ENCODE assay signal across 8 cellular contexts in the genomic region with DNA sequence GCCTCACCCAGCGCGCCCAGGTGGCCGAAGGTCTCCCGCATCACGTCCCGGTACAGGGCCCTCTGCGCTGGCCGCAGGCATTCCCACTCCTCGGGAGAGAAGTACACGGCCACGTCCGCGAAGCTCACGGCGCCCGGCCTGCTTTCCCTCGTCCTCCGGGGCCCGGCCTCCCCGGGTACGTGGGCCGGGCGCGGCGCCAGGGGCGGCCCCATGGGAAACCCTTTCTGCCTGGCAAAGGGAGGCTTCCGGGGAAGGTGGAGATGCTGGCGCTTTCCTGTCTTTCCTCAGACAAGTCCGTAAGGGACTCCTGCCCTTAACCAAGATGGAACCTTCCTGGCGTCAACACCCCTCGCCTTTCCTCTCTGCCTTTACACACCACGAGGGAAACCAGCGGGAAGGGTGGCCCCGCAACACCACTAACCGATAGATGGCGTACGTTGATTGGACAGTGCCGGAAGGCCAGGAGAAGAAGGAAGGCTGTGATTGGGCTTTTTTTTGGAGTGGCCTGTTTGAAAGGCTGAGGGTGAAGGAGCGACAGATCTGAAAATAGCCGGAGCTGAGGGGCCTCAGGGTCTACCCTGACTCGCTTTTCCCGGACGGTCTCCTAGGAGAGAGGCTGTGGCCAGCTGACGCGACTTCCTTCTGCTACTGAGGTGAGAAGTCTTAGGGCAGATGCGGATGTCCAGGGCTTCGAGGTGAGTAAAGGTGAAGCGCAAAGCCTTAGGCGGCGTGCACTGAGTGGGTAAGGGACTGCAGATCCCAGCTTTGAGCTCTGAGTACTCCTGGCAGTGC. TPM values are rescaled to one million over a fixed set of nuclear protein-coding genes. Genes with fewer than 3 reads are reported as not detected.
DNase-seq lines count a peak whose midpoint lies in the region; ATAC-seq and TF ChIP-seq lines count a peak whose summit lies in the region.

ZNF785 (minus strand) TSS at position 298 of the 792 bp plus-strand sequence; CDS start at position 212, 86 bp downstream.

- peaks cover 36% of the 10 kb centered on the region for H3K36me3 Mint-ChIP-seq in Caco-2 (ENCODE audit: insufficient read depth, unreplicated experiment)
- H3K36me3 Mint-ChIP-seq in activated T-cell treated with anti-CD3 and anti-CD28 coated beads, Interleukin-2, amount 50 U/mL, for 24 hours (ENCODE audit: low read depth), result peaks cover 67% of the 10 kb centered on the region

- H3K9ac ChIP-seq in HUES48 (ENCODE audit: low read depth, low read length), result peak within 1 kb of the TSS; percentile 84
- peak within 1 kb of the TSS; percentile 95 for H3K9ac ChIP-seq in PC-3 (ENCODE audit: low read length)
- H3K9ac ChIP-seq in mucosa of stomach (ENCODE audit: low read length), result peak within 1 kb of the TSS; percentile 94

- no peaks in the 10 kb centered on the region for H3K9me3 Mint-ChIP-seq in Caco-2 (ENCODE audit: unreplicated experiment)
- no peaks in the 10 kb centered on the region for H3K9me3 Mint-ChIP-seq in activated T-cell treated with anti-CD3 and anti-CD28 coated beads, Interleukin-2, amount 50 U/mL, for 24 hours

- H3K9me3 ChIP-seq in Caco-2, result no peaks in the 10 kb centered on the region
- H3K9me3 ChIP-seq in HUES48 (ENCODE audit: control insufficient read depth, insufficient read depth, low read length), result no peaks in the 10 kb centered on the region
- H3K9me3 ChIP-seq in PC-3 (ENCODE audit: low read length), result no peaks in the 10 kb centered on the region
- H3K9me3 ChIP-seq in mucosa of stomach (ENCODE audit: control insufficient read depth, low read length), result no peaks in the 10 kb centered on the region

- H3K4me3 ChIP-seq in Caco-2 (ENCODE audit: low read depth, low read length) (peak within 1 kb of the TSS; percentile 69), HUES48 (ENCODE audit: low read depth, low read length) (peak within 1 kb of the TSS; percentile 82), PC-3 (ENCODE audit: low read length) (peak within 1 kb of the TSS; percentile 83), mucosa of stomach (ENCODE audit: low read length) (peak within 1 kb of the TSS; percentile 72)

- TF ChIP-seq CTCF in Caco-2 (IDR thresholded peaks at IDR 0.05; ENCODE audit: insufficient read depth in 1 of 2, low read depth in 1 of 2, low read length in 1 of 2, severe bottlenecking in 1 of 2, unreplicated experiment in 1 of 2), result peak in 1 of 2 experiments; percentile 7
- TF ChIP-seq CTCF in PC-3 (conservative IDR thresholded peaks at IDR 0.05; ENCODE audit: low read depth, low read length), result no peak

- peaks cover 2% of the 10 kb centered on the region; the same call in 1 of the 2 replicates for H3K36me3 ChIP-seq in Caco-2 (ENCODE audit: control insufficient read depth, insufficient read depth, low read length)
- peaks cover 35% of the 10 kb centered on the region for H3K36me3 ChIP-seq in HUES48 (ENCODE audit: control insufficient read depth, insufficient read depth, low read length)
- H3K36me3 ChIP-seq in PC-3 (ENCODE audit: low read depth, low read length), result peaks cover 4% of the 10 kb centered on the region; the same call in 1 of the 2 replicates
- no peaks in the 10 kb centered on the region for H3K36me3 ChIP-seq in mucosa of stomach (ENCODE audit: control insufficient read depth, insufficient read depth, low read length)

- no peaks in the 10 kb centered on the region for H3K9me2 ChIP-seq in PC-3 (replicated peaks; ENCODE audit: low read length)

- ATAC-seq in GM21367 (IDR thresholded peaks at IDR 0.05; ENCODE audit: unreplicated experiment) (peak; percentile 75), PC-3 (peak; percentile 96), esophagus mucosa (peak; percentile 99)

- H3K4me1 Mint-ChIP-seq in Caco-2 (ENCODE audit: low read depth, unreplicated experiment), result no peaks in the 10 kb centered on the region
- H3K4me1 Mint-ChIP-seq in activated T-cell treated with anti-CD3 and anti-CD28 coated beads, Interleukin-2, amount 50 U/mL, for 24 hours (ENCODE audit: low read depth), result peaks cover 42% of the 10 kb centered on the region

- peak within 1 kb of the TSS; percentile 91 for H3K27ac Mint-ChIP-seq in Caco-2 (ENCODE audit: unreplicated experiment)
- H3K27ac Mint-ChIP-seq in activated T-cell treated with anti-CD3 and anti-CD28 coated beads, Interleukin-2, amount 50 U/mL, for 24 hours, result peak within 1 kb of the TSS; percentile 96

- H3K27me3 ChIP-seq in Caco-2 (replicated peaks; ENCODE audit: control insufficient read depth, insufficient read depth, low read length) (no peaks in the 10 kb centered on the region), HUES48 (ENCODE audit: control insufficient read depth, insufficient read depth, low read length) (no peaks in the 10 kb centered on the region), PC-3 (ENCODE audit: low read length) (no peaks in the 10 kb centered on the region), mucosa of stomach (ENCODE audit: control insufficient read depth, insufficient read depth, low read length) (no peaks in the 10 kb centered on the region)

- peak within 1 kb of the TSS; percentile 91 for H3K4me3 Mint-ChIP-seq in Caco-2 (ENCODE audit: unreplicated experiment)
- H3K4me3 Mint-ChIP-seq in activated T-cell treated with anti-CD3 and anti-CD28 coated beads, Interleukin-2, amount 50 U/mL, for 24 hours, result peak within 1 kb of the TSS; percentile 92

- H3K79me2 ChIP-seq in PC-3 (ENCODE audit: low read length), result peaks cover 48% of the 10 kb centered on the region

- no peaks in the 10 kb centered on the region for H3K27me3 Mint-ChIP-seq in Caco-2 (ENCODE audit: insufficient read depth, unreplicated experiment)
- H3K27me3 Mint-ChIP-seq in activated T-cell treated with anti-CD3 and anti-CD28 coated beads, Interleukin-2, amount 50 U/mL, for 24 hours, result no peaks in the 10 kb centered on the region

- intact Hi-C loops in Caco-2 (cut with micrococcal nuclease; ENCODE audit: unreplicated experiment), result loop anchor here (1.0 to 2.0 kb wide), 2 partner anchors 13 to 49 kb away; no protein-coding TSS in a partner anchor
- intact Hi-C loops in PC-3 (cut with micrococcal nuclease), result loop anchor here (1.0 kb wide), 1 partner anchor 27 kb away; the partner anchor contains the start of gene ZNF764

- peak within 1 kb of the TSS; percentile 95 for H2AFZ ChIP-seq in PC-3 (ENCODE audit: low read length)

- POLR2A ChIA-PET in Caco-2 (lab: Charles Lee), result interaction anchor here (0.6 to 2.9 kb wide), 10 partner anchors 14 to 215 kb away, joined by 3 to 19 read pairs (median 4); partner anchors contain the start of genes FBRS, ZNF688, ZNF689 and ZNF747
- POLR2A ChIA-PET in PC-3 (lab: Charles Lee; ENCODE audit: unreplicated experiment), result interaction anchor here (0.8 kb wide), 1 partner anchor 27 kb away, joined by 5 read pairs; the partner anchor contains the start of gene ZNF764

- BruUV-seq in Caco-2 (replicated peaks; lab: Mats Ljungman, UMichigan) (TSS peak; percentile 69), PC-3 (replicated peaks; lab: Mats Ljungman, UMichigan) (TSS peak; percentile 81)

- H3K4me1 ChIP-seq in Caco-2 (no peaks in the 10 kb centered on the region), HUES48 (ENCODE audit: control insufficient read depth, insufficient read depth, low read length) (peaks cover 3% of the 10 kb centered on the region; the same call in 1 of the 2 replicates), PC-3 (ENCODE audit: insufficient read depth, low read length) (peaks cover 13% of the 10 kb centered on the region; the same call in 1 of the 2 replicates), mucosa of stomach (ENCODE audit: control insufficient read depth, insufficient read depth, low read length) (peaks cover 14% of the 10 kb centered on the region)

- peak within 1 kb of the TSS; percentile 99 for H3K4me2 ChIP-seq in PC-3 (ENCODE audit: low read length)

- DNase-seq in Caco-2 (peak; percentile 96 to 98), PC-3 (peak; percentile 97)
- peak; percentile 91 for DNase-seq in activated T-cell treated with anti-CD3 and anti-CD28 coated beads, Interleukin-2, amount 50 U/mL, for 24 hours
- DNase-seq in stimulated activated CD8-positive, alpha-beta memory T cell treated with anti-CD3 and anti-CD28 coated beads, Interleukin-4, amount 100 ng/mL, for 48 hours, result peak; percentile 92

- CTCF ChIA-PET in Caco-2 (lab: Charles Lee), result interaction anchor here (0.7 to 2.4 kb wide), 7 partner anchors 13 to 156 kb away, joined by 3 to 10 read pairs (median 4); partner anchors contain the start of genes DCTPP1, FBRS, PRR14 and ZNF688
- CTCF ChIA-PET in PC-3 (lab: Charles Lee), result interaction anchor here (0.6 kb wide), 1 partner anchor 156 kb away, joined by 3 read pairs; the partner anchor contains the start of gene DCTPP1

- no peaks in the 10 kb centered on the region for H4K20me1 ChIP-seq in PC-3 (ENCODE audit: low read length)

- H3K27ac ChIP-seq in HUES48 (ENCODE audit: low read depth, low read length), result peak within 1 kb of the TSS; percentile 86
- H3K27ac ChIP-seq in PC-3 (ENCODE audit: low read length), result peak within 1 kb of the TSS; percentile 77

- H3F3A ChIP-seq in PC-3 (ENCODE audit: low read length, unreplicated experiment), result no peaks in the 10 kb centered on the region

RNA-seq across cellular contexts. Expression of gene ZNF785, which starts in this region (rescaled TPM):
- 13.5 and 13.6 TPM in 2 replicates for total RNA-seq in Caco-2 (2022)
- total RNA-seq in PC-3 (2014; rRNA removed), result 4.9 and 5.0 TPM in 2 replicates
- 8.4 TPM for total RNA-seq in esophagus mucosa

Comparison
In these comparisons a context has a peak if more than half of its experiments do, and no peak if none do; other contexts are left out.
1. Peak in every context shown above with its lines: DNase-seq, ATAC-seq, H3K4me3 ChIP-seq and H3K27ac ChIP-seq.